In genomic region chr12:69239286-69239921, GRCh38 we compare ENCODE assay signal across 1 cellular context.
TF ChIP-seq lines count a peak whose summit lies in the region.

Gene CPSF6, plus strand, starts transcription at chr12:69239569. Its CDS starts 78 bp downstream, at chr12:69239647.

TF ChIP-seq in K562, 482 proteins besides CTCF, POLR2A, EP300 and RAD21 (continued from another document):
- TF ChIP-seq ELK3 (CRISPR knock-in tag; IDR thresholded peaks at IDR 0.05): no peak
- TF ChIP-seq HMGN3 (IDR thresholded peaks at IDR 0.05; ENCODE audit: borderline replicate concordance, extremely low read depth, insufficient read length, low read depth, low read length): peak; percentile 50
- no peak for TF ChIP-seq ATF6 (CRISPR knock-in tag; IDR thresholded peaks at IDR 0.05)
- TF ChIP-seq FOXP1 (CRISPR knock-in tag; IDR thresholded peaks at IDR 0.05): no peak; the same call in 1 of the 2 replicates
- no peak for TF ChIP-seq RBM14 (IDR thresholded peaks at IDR 0.05; ENCODE audit: borderline replicate concordance, insufficient read depth, low read depth, low read length)
- TF ChIP-seq ZNF395 (CRISPR knock-in tag; IDR thresholded peaks at IDR 0.05): no peak
- TF ChIP-seq PHF8 (IDR thresholded peaks at IDR 0.05; ENCODE audit: borderline replicate concordance, low read length): peak; percentile 84
- peak; percentile 99 for TF ChIP-seq ZNF740 (CRISPR knock-in tag; IDR thresholded peaks at IDR 0.05)
- peak in 1 of 2 experiments; percentile 94; a peak in 2 of 4 replicates for TF ChIP-seq ZNF740 (tag; IDR thresholded peaks at IDR 0.05)
- TF ChIP-seq CCNT2 (IDR thresholded peaks at IDR 0.05; ENCODE audit: borderline replicate concordance, extremely low read depth, insufficient read length, low read depth, low read length): peak; percentile 63
- no peak for TF ChIP-seq DMBX1 (CRISPR knock-in tag; IDR thresholded peaks at IDR 0.05; ENCODE audit: borderline replicate concordance)
- TF ChIP-seq IRF9 (tag; IDR thresholded peaks at IDR 0.05): no peak
- peak; percentile 7 for TF ChIP-seq RBM22 (IDR thresholded peaks at IDR 0.05; ENCODE audit: low read depth, low read length, poor library complexity, severe bottlenecking)
- peak in 1 of 2 experiments; percentile 81; a peak in 2 of 4 replicates for TF ChIP-seq KDM4B (IDR thresholded peaks at IDR 0.05; ENCODE audit: borderline replicate concordance in 2 of 2, low read depth in 1 of 2)
- no peak for TF ChIP-seq ZNF140 (CRISPR knock-in tag; IDR thresholded peaks at IDR 0.05)
- TF ChIP-seq REST (CRISPR knock-in tag; IDR thresholded peaks at IDR 0.05; ENCODE audit: low read depth): peak; percentile 38; the same call in 1 of the 2 replicates
- TF ChIP-seq NFIC (IDR thresholded peaks at IDR 0.05): 0 out of 2 replicates have a peak, but pooled peaks have one; percentile 6
- TF ChIP-seq RFX1 (IDR thresholded peaks at IDR 0.05): no peak
- TF ChIP-seq ARNT (IDR thresholded peaks at IDR 0.05): no peak
- peak; percentile 68 for TF ChIP-seq ZBTB7A (IDR thresholded peaks at IDR 0.05; ENCODE audit: borderline replicate concordance, control insufficient read depth, low read depth, low read length)
- no peak; the same call in 1 of the 2 replicates for TF ChIP-seq ATF1 (CRISPR knock-in tag; IDR thresholded peaks at IDR 0.05)
- TF ChIP-seq ATF1 (tag; IDR thresholded peaks at IDR 0.05): peak; percentile 90
- TF ChIP-seq ETV1 (tag; conservative IDR thresholded peaks at IDR 0.05; ENCODE audit: low read depth): peak; percentile 37; the same call in 1 of the 2 replicates
- TF ChIP-seq HCFC1 (IDR thresholded peaks at IDR 0.05; ENCODE audit: low read depth, low read length): peak; percentile 51; the same call in 1 of the 2 replicates
- no peak for TF ChIP-seq PATZ1 (CRISPR knock-in tag; IDR thresholded peaks at IDR 0.05; ENCODE audit: borderline replicate concordance)
- TF ChIP-seq CBX1 (IDR thresholded peaks at IDR 0.05; ENCODE audit: low read depth): no peak
- TF ChIP-seq GMEB1 (CRISPR knock-in tag; IDR thresholded peaks at IDR 0.05): no peak; the same call in 1 of the 2 replicates
- TF ChIP-seq POLR2H (tag; IDR thresholded peaks at IDR 0.05; ENCODE audit: low read depth): peak; percentile 85
- TF ChIP-seq E4F1 (CRISPR knock-in tag; IDR thresholded peaks at IDR 0.05; ENCODE audit: borderline replicate concordance): no peak
- peak; percentile 62 to 91 (median 88) for TF ChIP-seq YY1 (IDR thresholded peaks at IDR 0.05; ENCODE audit: borderline replicate concordance in 1 of 3, control insufficient read depth in 1 of 3, extremely low read depth in 1 of 3, insufficient read depth in 3 of 3, insufficient read length in 1 of 3, insufficient replicate concordance in 2 of 3, low read depth in 1 of 3, low read length in 2 of 3)
- TF ChIP-seq SOX6 (IDR thresholded peaks at IDR 0.05): 0 out of 2 replicates have a peak, but pooled peaks have one; percentile 31
- TF ChIP-seq BCOR (IDR thresholded peaks at IDR 0.05): no peak
